In the genomic region with DNA sequence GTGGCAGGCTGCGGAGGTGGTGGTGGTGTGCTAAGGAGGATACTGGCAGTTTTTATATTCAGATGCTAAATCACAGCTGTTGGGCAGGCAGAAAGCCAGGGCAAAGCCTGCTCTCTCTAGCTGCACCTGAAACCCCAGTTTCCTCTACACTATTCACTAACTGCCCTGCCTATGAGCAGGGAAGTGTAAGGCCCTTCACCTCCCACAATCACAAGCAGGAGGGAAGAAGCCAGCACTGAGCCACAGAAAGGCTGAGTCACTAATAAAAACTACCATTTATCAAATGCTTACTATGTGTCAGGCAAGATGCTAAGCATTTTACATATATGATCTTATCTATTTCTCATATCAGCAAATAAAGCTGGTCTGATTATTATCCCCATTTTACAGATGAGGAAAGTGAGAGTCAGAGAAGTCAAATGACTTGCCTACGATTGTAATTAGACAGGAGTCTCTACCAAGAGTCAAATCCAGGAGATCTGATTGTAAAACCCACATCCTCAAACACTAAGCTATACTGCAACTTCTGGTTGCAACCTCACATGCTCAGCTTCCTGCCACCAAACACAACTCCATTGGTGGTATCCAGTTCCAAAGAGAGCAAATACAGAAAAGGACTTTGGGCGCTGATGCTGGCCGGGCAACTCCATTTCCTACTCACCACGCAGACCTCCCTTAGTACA, we compare ENCODE assay signal across 10 cellular contexts. TPM values are rescaled to one million over a fixed set of nuclear protein-coding genes. Genes with fewer than 3 reads are reported as not detected.
DNase-seq lines count a peak whose midpoint lies in the region; ATAC-seq, FAIRE-seq and TF ChIP-seq lines count a peak whose summit lies in the region.
"Had no signal": no experiment of that assay in that cellular context is flagged by ENCODE, and none has a peak within 500 bp of the region (broad histone marks: within the 10 kb centered on the region; RNA-seq: fewer than 3 reads in every experiment).

No MANE protein-coding gene starts in this region.

- H3K27me3 ChIP-seq in keratinocyte (ENCODE audit: control insufficient read depth, extremely low read depth, insufficient read depth, low read length), result no peaks in the 10 kb centered on the region
- H3K27me3 ChIP-seq: dorsolateral prefrontal cortex had no signal

- no peaks in the 10 kb centered on the region for H4K20me1 ChIP-seq in keratinocyte (ENCODE audit: control insufficient read depth, extremely low read depth, insufficient read depth, low read length)

- peak overlapping the region; percentile 33 for H2AFZ ChIP-seq in keratinocyte (ENCODE audit: control insufficient read depth, low read length)

- POLR2A ChIA-PET in activated CD8-positive, alpha-beta T cell treated with anti-CD3 and anti-CD28 coated beads, Interleukin-2, amount 10 ng/mL, durations not matched to agents 7 days and 5 days (lab: Charles Lee), result interaction anchor here (0.9 to 1.4 kb wide), 4 partner anchors 16 to 136 kb away, joined by 3 to 12 read pairs (median 4); partner anchors contain the start of gene IL6ST

- H3K27ac Mint-ChIP-seq in activated CD8-positive, alpha-beta T cell treated with anti-CD3 and anti-CD28 coated beads, Interleukin-2, amount 10 ng/mL, durations not matched to agents 7 days and 5 days, result peak overlapping the region; percentile 92

- FAIRE-seq in keratinocyte (lab: Jason Lieb, UNC), result peak; percentile 43
- no peak for FAIRE-seq in D721Med (lab: Jason Lieb, UNC)

- peaks cover 26% of the 10 kb centered on the region for H3K4me1 Mint-ChIP-seq in activated CD8-positive, alpha-beta T cell treated with anti-CD3 and anti-CD28 coated beads, Interleukin-2, amount 10 ng/mL, durations not matched to agents 7 days and 5 days (ENCODE audit: low read depth)

- H3K4me3 ChIP-seq in keratinocyte (ENCODE audit: control insufficient read depth in 2 of 3, extremely low read depth in 1 of 3, insufficient read depth in 2 of 3, low read depth in 1 of 3, low read length in 3 of 3), result no peak overlapping the region
- H3K4me3 ChIP-seq: dorsolateral prefrontal cortex had no signal

- ATAC-seq in HG03060 (IDR thresholded peaks at IDR 0.05; ENCODE audit: low read depth, unreplicated experiment), result peak; percentile 73
- peak; percentile 88 for ATAC-seq in activated CD8-positive, alpha-beta T cell treated with anti-CD3 and anti-CD28 coated beads, Interleukin-2, amount 10 ng/mL, durations not matched to agents 7 days and 5 days
- ATAC-seq: HCT116 had no signal

- H3K4me1 ChIP-seq in keratinocyte (ENCODE audit: control insufficient read depth, extremely low read depth, insufficient read depth, low read length), result peaks cover 9% of the 10 kb centered on the region

- CTCF ChIA-PET in activated CD8-positive, alpha-beta T cell treated with anti-CD3 and anti-CD28 coated beads, Interleukin-2, amount 10 ng/mL, durations not matched to agents 7 days and 5 days (lab: Charles Lee), result interaction anchor here (0.8 to 3.0 kb wide), 8 partner anchors 10 to 76 kb away, joined by 3 to 14 read pairs (median 4); partner anchors contain the start of gene IL6ST

- peaks cover 7% of the 10 kb centered on the region for H3K36me3 Mint-ChIP-seq in activated CD8-positive, alpha-beta T cell treated with anti-CD3 and anti-CD28 coated beads, Interleukin-2, amount 10 ng/mL, durations not matched to agents 7 days and 5 days (ENCODE audit: low read depth)

- TF ChIP-seq CTCF in keratinocyte (optimal IDR thresholded peaks at IDR 0.05 in 1 of 3, IDR thresholded peaks at IDR 0.05 in 1 of 3, conservative IDR thresholded peaks at IDR 0.05 in 1 of 3; ENCODE audit: extremely low read depth in 1 of 3, insufficient read depth in 2 of 3, low read length in 3 of 3) (no peak), D721Med (IDR thresholded peaks at IDR 0.05; ENCODE audit: insufficient read depth, missing control alignments) (no peak)

- H3K9ac ChIP-seq in keratinocyte (ENCODE audit: control insufficient read depth, extremely low read depth, insufficient read depth, low read length), result peak overlapping the region; percentile 28

- no peaks in the 10 kb centered on the region for H3K36me3 ChIP-seq in keratinocyte (ENCODE audit: control insufficient read depth in 2 of 2, extremely low read depth in 1 of 2, insufficient read depth in 2 of 2, low read length in 2 of 2)

- H3K9me3 Mint-ChIP-seq in activated CD8-positive, alpha-beta T cell treated with anti-CD3 and anti-CD28 coated beads, Interleukin-2, amount 10 ng/mL, durations not matched to agents 7 days and 5 days (ENCODE audit: insufficient read depth), result no peaks in the 10 kb centered on the region

- H3K9me3 ChIP-seq in keratinocyte (ENCODE audit: control insufficient read depth, low read depth, low read length), result no peaks in the 10 kb centered on the region

- no peaks in the 10 kb centered on the region for H3K9me1 ChIP-seq in keratinocyte (ENCODE audit: control insufficient read depth, extremely low read depth, insufficient read depth, low read length)

- H3K27ac ChIP-seq in keratinocyte (ENCODE audit: control insufficient read depth, insufficient read depth, low read length), result peak overlapping the region; percentile 56
- H3K27ac ChIP-seq: dorsolateral prefrontal cortex had no signal

- H3K4me3 Mint-ChIP-seq in activated CD8-positive, alpha-beta T cell treated with anti-CD3 and anti-CD28 coated beads, Interleukin-2, amount 10 ng/mL, durations not matched to agents 7 days and 5 days, result peak overlapping the region; percentile 41

- peak overlapping the region; percentile 66 for H3K4me2 ChIP-seq in keratinocyte (ENCODE audit: control insufficient read depth, extremely low read depth, insufficient read depth, low read depth, low read length)

- no peaks in the 10 kb centered on the region for H3K79me2 ChIP-seq in keratinocyte (ENCODE audit: control insufficient read depth, insufficient read depth, low read length)

- no peaks in the 10 kb centered on the region for H3K27me3 Mint-ChIP-seq in activated CD8-positive, alpha-beta T cell treated with anti-CD3 and anti-CD28 coated beads, Interleukin-2, amount 10 ng/mL, durations not matched to agents 7 days and 5 days (ENCODE audit: low read depth)

- dilution Hi-C loops in keratinocyte (cut with MboI; ENCODE audit: extremely low pct_ligation_motif_present, low sequenced_read_pairs), result no loop called here

- DNase-seq in EL, result peak; percentile 81
- peak; percentile 65 for DNase-seq in activated CD8-positive, alpha-beta T cell treated with anti-CD3 and anti-CD28 coated beads, Interleukin-2, amount 10 ng/mL, durations not matched to agents 7 days and 5 days
- no peak for DNase-seq in keratinocyte (ENCODE audit: low read depth, low spot score)
- DNase-seq in NCI-H2029 treated with DMSO at 0.1 percent for 48 hours (lab: John Stamatoyannopoulos, UW), result no peak
- DNase-seq in D721Med (ENCODE audit: insufficient read length, low spot score), result no peak
- no peak for DNase-seq in NCI-H2107 treated with DMSO at 0.1 percent for 48 hours (lab: John Stamatoyannopoulos, UW; ENCODE audit: unreplicated experiment)
- no peak for DNase-seq in NCI-H2227 treated with DMSO at 0.1 percent for 48 hours (lab: John Stamatoyannopoulos, UW)

RNA-seq across cellular contexts. Expression of gene IL6ST, which starts 17.7 kb away (rescaled TPM):
- 10 to 100 TPM; 28.3 to 37.3 TPM for total RNA-seq in activated CD8-positive, alpha-beta T cell treated with anti-CD3 and anti-CD28 coated beads, Interleukin-2, amount 10 ng/mL, durations not matched to agents 7 days and 5 days
- polyA plus RNA-seq in keratinocyte, result 33.8 to 41.3 TPM (median 36.9 TPM) in 3 replicates
- polyA plus RNA-seq in keratinocyte (2011; ENCODE audit: low read depth), result 15.3 TPM
- 13.5 and 34.8 TPM in 2 replicates for polyA plus RNA-seq in keratinocyte (2011; cell fraction: cytosol; rRNA removed)
- polyA plus RNA-seq in keratinocyte (2011; cell fraction: nucleus; rRNA removed), result 29.0 and 39.4 TPM in 2 replicates
- 12.0 and 34.6 TPM in 2 replicates for polyA plus RNA-seq in keratinocyte (2012; ENCODE audit: low replicate concordance)
- polyA minus RNA-seq in keratinocyte, result 36.6 to 127 TPM (median 93.2 TPM) in 3 replicates
- 62.5 TPM for polyA minus RNA-seq in keratinocyte (2011; cell fraction: cytosol; rRNA and poly(A)+ RNA removed)
- polyA minus RNA-seq in keratinocyte (2011; cell fraction: nucleus; rRNA and poly(A)+ RNA removed), result 90.0 and 151 TPM in 2 replicates

Comparison
In these comparisons a context has a peak if more than half of its experiments do, and no peak if none do; other contexts are left out.
1. DNase-seq: peak in EL (single experiment) and activated CD8-positive, alpha-beta T cell treated with anti-CD3 and anti-CD28 coated beads, Interleukin-2, amount 10 ng/mL, durations not matched to agents 7 days and 5 days (single experiment); none in keratinocyte (single experiment), NCI-H2029 treated with DMSO at 0.1 percent for 48 hours (single experiment), D721Med (single experiment), NCI-H2107 treated with DMSO at 0.1 percent for 48 hours (single experiment) and NCI-H2227 treated with DMSO at 0.1 percent for 48 hours (single experiment).